14 cellular contexts compared by ENCODE assay signal in genomic region chr3:117853923-117854322, GRCh38.
A peak's percentile ranks its signal among the peaks of the same experiment; 100 is the strongest.
DNase-seq lines count a peak whose midpoint lies in the region; ATAC-seq and TF ChIP-seq lines count a peak whose summit lies in the region.
"Had no signal": no experiment of that assay in that cellular context is flagged by ENCODE, and none has a peak within 500 bp of the region (broad histone marks: within the 10 kb centered on the region; RNA-seq: fewer than 3 reads in every experiment).

No MANE protein-coding gene starts in this region.

- no peaks in the 10 kb centered on the region for H3K4me1 Mint-ChIP-seq in naive thymus-derived CD8-positive, alpha-beta T cell

- H3K4me3 ChIP-seq in astrocyte of the cerebellum (ENCODE audit: low read depth, low read length) (no peak overlapping the region), lung (no peak overlapping the region), right atrium auricular region (no peak overlapping the region)

- H3K27me3 ChIP-seq in lung (ENCODE audit: control insufficient read depth, insufficient read depth) = no peaks in the 10 kb centered on the region
- no peaks in the 10 kb centered on the region for H3K27me3 ChIP-seq in right atrium auricular region
- H3K27me3 ChIP-seq: neutrophil had no signal

- POLR2A ChIA-PET in naive thymus-derived CD8-positive, alpha-beta T cell (lab: Charles Lee) = no interaction called here

- H3K27ac ChIP-seq in lung (ENCODE audit: low read depth in 1 of 2, low read length in 1 of 2) (no peak overlapping the region), right atrium auricular region (no peak overlapping the region)
- H3K27ac ChIP-seq: neutrophil had no signal

- no peaks in the 10 kb centered on the region for H3K36me3 ChIP-seq in lung (ENCODE audit: control insufficient read depth in 2 of 2, insufficient read depth in 2 of 2, low read length in 2 of 2)
- H3K36me3 ChIP-seq in right atrium auricular region = no peaks in the 10 kb centered on the region
- H3K36me3 ChIP-seq: neutrophil had no signal

- WGBS in lung, 2 donors = 77 to 80% methylated on average over 3 of the region's 3 CpGs

- H3K4me1 ChIP-seq in lung (ENCODE audit: control insufficient read depth in 2 of 2, insufficient read depth in 2 of 2, low read length in 2 of 2) (no peaks in the 10 kb centered on the region), right atrium auricular region (no peaks in the 10 kb centered on the region)

- no peaks in the 10 kb centered on the region for H3K27me3 Mint-ChIP-seq in naive thymus-derived CD8-positive, alpha-beta T cell

- in situ Hi-C loops in astrocyte of the cerebellum (cut with HindIII; ENCODE audit: low sequenced_read_pairs) = no loop called here

- no peaks in the 10 kb centered on the region for H3K36me3 Mint-ChIP-seq in naive thymus-derived CD8-positive, alpha-beta T cell

- H3K4me3 Mint-ChIP-seq in naive thymus-derived CD8-positive, alpha-beta T cell = no peak overlapping the region

- peak; percentile 91 for DNase-seq in DMS53 treated with DMSO at 0.1 percent for 48 hours (lab: John Stamatoyannopoulos, UW; ENCODE audit: unreplicated experiment)
- DNase-seq in NCI-H1417 treated with DMSO at 0.1 percent for 48 hours (lab: John Stamatoyannopoulos, UW) = peak; percentile 46
- peak; percentile 5 for DNase-seq in astrocyte of the cerebellum (ENCODE audit: low read depth)
- no peak for DNase-seq in lung (ENCODE audit: low spot score)
- DNase-seq in right atrium auricular region (ENCODE audit: low spot score) = no peak
- no peak for DNase-seq in naive thymus-derived CD8-positive, alpha-beta T cell
- DNase-seq: activated effector memory CD4-positive, alpha-beta T cell treated with anti-CD3 and anti-CD28 coated beads, Interleukin-2, amount 50 U/mL, for 16 hours; GOT3; NCI-H1436 treated with DMSO at 0.1 percent for 48 hours; RPMI8226; stimulated activated CD4-positive, alpha-beta T cell treated with anti-CD3 and anti-CD28 coated beads, Interleukin-4, amount 100 ng/mL, for 1 hour had no signal

- TF ChIP-seq CTCF in astrocyte of the cerebellum (IDR thresholded peaks at IDR 0.05; ENCODE audit: low read depth, low read length, missing control alignments) = no peak
- no peak for TF ChIP-seq CTCF in lung (IDR thresholded peaks at IDR 0.05; ENCODE audit: control extremely low read depth, extremely low read depth)
- TF ChIP-seq CTCF in right atrium auricular region (IDR thresholded peaks at IDR 0.05) = no peak

- H3K9me3 Mint-ChIP-seq in naive thymus-derived CD8-positive, alpha-beta T cell = peaks cover 0 to 12% (median 3%) of the 10 kb centered on the region in 9 donors

- ATAC-seq in lung (ENCODE audit: insufficient read depth, low FRiP score) (peak; percentile 34), HG02884 (IDR thresholded peaks at IDR 0.05; ENCODE audit: unreplicated experiment) (no peak), HG03280 (IDR thresholded peaks at IDR 0.05; ENCODE audit: unreplicated experiment) (no peak)
- ATAC-seq in naive thymus-derived CD8-positive, alpha-beta T cell = no peak

- no peak overlapping the region for H3K27ac Mint-ChIP-seq in naive thymus-derived CD8-positive, alpha-beta T cell

- H3K9me3 ChIP-seq in lung (ENCODE audit: control insufficient read depth in 2 of 2, insufficient read depth in 1 of 2, low read length in 1 of 2) (no peaks in the 10 kb centered on the region), right atrium auricular region (no peaks in the 10 kb centered on the region)
- H3K9me3 ChIP-seq: neutrophil had no signal

Comparison
In these comparisons a context has a peak if more than half of its experiments do, and no peak if none do; other contexts are left out.
1. DNase-seq: peak in DMS53 treated with DMSO at 0.1 percent for 48 hours (single experiment), NCI-H1417 treated with DMSO at 0.1 percent for 48 hours (single experiment) and astrocyte of the cerebellum (single experiment); none in lung (single experiment), right atrium auricular region (single experiment) and naive thymus-derived CD8-positive, alpha-beta T cell (0 of 10).